14 cellular contexts compared by ENCODE assay signal in the genomic region with DNA sequence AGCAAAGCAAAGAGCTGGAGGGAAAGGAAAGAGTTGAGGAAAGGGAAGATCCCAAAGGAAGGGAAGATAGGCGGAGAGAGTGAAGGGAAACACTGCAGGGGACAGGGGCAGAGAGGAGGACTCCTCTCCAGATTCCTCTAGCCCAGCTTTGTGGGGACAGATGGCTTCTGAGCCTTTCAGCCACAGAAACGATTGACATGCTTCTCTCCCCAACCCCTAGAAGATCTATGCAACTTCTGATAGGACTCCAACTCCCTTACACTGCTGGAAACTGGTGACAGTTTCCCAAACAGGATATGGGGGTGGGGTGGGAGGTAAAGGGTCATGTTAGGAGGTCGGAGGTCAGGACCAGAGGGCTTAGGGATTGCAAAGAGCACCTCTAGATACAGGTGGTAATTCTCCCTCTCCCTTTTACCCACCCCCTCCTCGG. TPM values are rescaled to one million over a fixed set of nuclear protein-coding genes. Genes with fewer than 3 reads are reported as not detected.
DNase-seq lines count a peak whose midpoint lies in the region; ATAC-seq, FAIRE-seq and TF ChIP-seq lines count a peak whose summit lies in the region.
"Had no signal": no experiment of that assay in that cellular context is flagged by ENCODE, and none has a peak within 500 bp of the region (broad histone marks: within the 10 kb centered on the region; RNA-seq: fewer than 3 reads in every experiment).

No MANE protein-coding gene starts in this region.

- no peak overlapping the region for H4K8ac ChIP-seq in mesendoderm (ENCODE audit: low read depth, low read length)

- H3K79me2 ChIP-seq in K562 (ENCODE audit: control insufficient read depth, insufficient read depth, low read length) (peaks cover 6% of the 10 kb centered on the region; the same call in 1 of the 3 replicates), mesendoderm (ENCODE audit: control insufficient read depth, insufficient read depth, low read length) (peaks cover 54% of the 10 kb centered on the region)

- H3K9ac ChIP-seq in HUES64 (ENCODE audit: low read depth, low read length) (no peak overlapping the region), K562 (ENCODE audit: insufficient read depth in 1 of 2, low read depth in 2 of 2, low read length in 2 of 2) (peak overlapping the region in 1 of 2 experiments; percentile 1; a peak in 1 of 4 replicates), mesendoderm (ENCODE audit: low read length) (peak overlapping the region; percentile 27), stomach smooth muscle (ENCODE audit: low read length in 2 of 2) (peak overlapping the region in 1 of 2 donors; percentile 39)

- H3K27me3 ChIP-seq in HUES64 (ENCODE audit: insufficient read depth, low read length), result no peaks in the 10 kb centered on the region
- H3K27me3 ChIP-seq in K562 (ENCODE audit: control insufficient read depth in 2 of 2, insufficient read depth in 2 of 2, low read length in 2 of 2), result no peaks in the 10 kb centered on the region
- no peaks in the 10 kb centered on the region for H3K27me3 ChIP-seq in mesendoderm (ENCODE audit: insufficient read depth, low read length, poor library complexity)
- H3K27me3 ChIP-seq in stomach smooth muscle (ENCODE audit: control insufficient read depth in 1 of 2, insufficient read depth in 2 of 2, low read length in 2 of 2), result peaks cover 0 to 2% of the 10 kb centered on the region in 2 donors
- no peaks in the 10 kb centered on the region for H3K27me3 ChIP-seq in ascending aorta
- H3K27me3 ChIP-seq: right atrium auricular region had no signal

- CTCF ChIA-PET in K562 (lab: Yijun Ruan, JAX; ENCODE audit: low intra/inter-chr PET ratio), result no interaction called here

- TF ChIP-seq POLR2A in K562 (conservative IDR thresholded peaks at IDR 0.05), result no peak

- peak; percentile 74 for FAIRE-seq in K562 (lab: Jason Lieb, UNC)

- no peak overlapping the region for H2AK5ac ChIP-seq in mesendoderm (ENCODE audit: low read length)

- H3K4ac ChIP-seq in mesendoderm (ENCODE audit: low read depth, low read length), result no peak overlapping the region

- in situ Hi-C loops in K562 (cut with MboI), result no loop called here

- H4K5ac ChIP-seq in mesendoderm (ENCODE audit: low read length), result no peak overlapping the region

- H3K4me1 ChIP-seq in HUES64 (ENCODE audit: insufficient read depth, low read length) (peaks cover 74% of the 10 kb centered on the region), K562 (replicated peaks in 1 of 2; ENCODE audit: control insufficient read depth in 2 of 2, insufficient read depth in 2 of 2, low read length in 2 of 2) (peaks cover 11 to 19% of the 10 kb centered on the region in 2 experiments; a peak in 4 of 5 replicates), mesendoderm (ENCODE audit: control insufficient read depth, low read depth, low read length) (peaks cover 49% of the 10 kb centered on the region), stomach smooth muscle (ENCODE audit: control insufficient read depth, insufficient read depth, low read length) (peaks cover 16% of the 10 kb centered on the region), ascending aorta (no peaks in the 10 kb centered on the region)
- H3K4me1 ChIP-seq: Caco-2 had no signal

- no peak overlapping the region for H2BK15ac ChIP-seq in mesendoderm (replicated peaks; ENCODE audit: low read depth)

- H2BK5ac ChIP-seq in mesendoderm (ENCODE audit: low read length), result no peak overlapping the region

- TF ChIP-seq EP300 in K562 (IDR thresholded peaks at IDR 0.05; ENCODE audit: low read length), result peak; percentile 36; the same call in 1 of the 2 replicates

- no peak overlapping the region for H3K18ac ChIP-seq in mesendoderm (ENCODE audit: low read length)

- H3K36me3 ChIP-seq in HUES64 (ENCODE audit: insufficient read depth, low read length) (peaks cover 38% of the 10 kb centered on the region), K562 (ENCODE audit: control insufficient read depth, insufficient read depth, low read length) (peaks cover 25% of the 10 kb centered on the region; the same call in 1 of the 3 replicates), mesendoderm (ENCODE audit: control insufficient read depth, insufficient read depth, low read length) (peaks cover 5% of the 10 kb centered on the region), stomach smooth muscle (ENCODE audit: control insufficient read depth in 2 of 2, insufficient read depth in 2 of 2, low read length in 2 of 2) (no peaks in the 10 kb centered on the region), ascending aorta (no peaks in the 10 kb centered on the region)
- H3K36me3 ChIP-seq: left lung, right atrium auricular region, thoracic aorta had no signal

- H3K56ac ChIP-seq in mesendoderm (ENCODE audit: low read length), result peak overlapping the region; percentile 49

- DNase-seq in K562 (ENCODE audit: extremely low read depth in 1 of 4, low spot score in 3 of 4) (peak in 1 of 4 experiments; percentile 43), mesendoderm (no peak), NCI-H526 treated with DMSO at 0.1 percent for 48 hours (lab: John Stamatoyannopoulos, UW) (no peak), ascending aorta (ENCODE audit: low spot score in 2 of 2) (no peak)
- DNase-seq: Caco-2, left lung, NCI-H446, T1000 had no signal

- peaks cover 31% of the 10 kb centered on the region for H3K79me1 ChIP-seq in mesendoderm (ENCODE audit: low read length)

- no peak overlapping the region for H2BK120ac ChIP-seq in mesendoderm (ENCODE audit: low read depth, low read length)

- no peaks in the 10 kb centered on the region for H4K20me1 ChIP-seq in K562 (replicated peaks; ENCODE audit: control insufficient read depth, insufficient read depth, low read length)

- H3K9me1 ChIP-seq in K562 (ENCODE audit: control insufficient read depth, insufficient read depth, low read length), result peaks cover 2% of the 10 kb centered on the region

- H3K4me3 ChIP-seq in HUES64 (ENCODE audit: low read length) (no peak overlapping the region), K562 (no peak overlapping the region), mesendoderm (ENCODE audit: low read length) (no peak overlapping the region), stomach smooth muscle (ENCODE audit: low read length in 2 of 2) (peak overlapping the region; percentile 68 to 75), ascending aorta (peak overlapping the region in 1 of 2 donors; percentile 16)

- WGBS in HUES64, result 39% methylated on average over 3 of the region's 4 CpGs
- 0% methylated on average over 2 of the region's 4 CpGs for WGBS in K562 (ENCODE audit: insufficient coverage, low coverage, missing lambda C conversion rate)
- WGBS in mesendoderm (ENCODE audit: extremely low coverage, insufficient coverage, low lambda C conversion rate), result no CpG with 5 or more reads among the region's 4 CpGs

- intact Hi-C loops in K562 (cut with micrococcal nuclease) (no loop called here), ascending aorta (cut with DNase I) (no loop called here)

- H3K9me3 ChIP-seq in HUES64 (ENCODE audit: insufficient read depth, low read depth, low read length) (no peaks in the 10 kb centered on the region), K562 (replicated peaks; ENCODE audit: control insufficient read depth, insufficient read depth, low read depth, low read length) (no peaks in the 10 kb centered on the region), stomach smooth muscle (ENCODE audit: control insufficient read depth in 2 of 2, low read length in 2 of 2) (no peaks in the 10 kb centered on the region), ascending aorta (no peaks in the 10 kb centered on the region)
- H3K9me3 ChIP-seq: Caco-2, left lung, right atrium auricular region, thoracic aorta had no signal

- H3K27ac ChIP-seq in HUES64 (ENCODE audit: low read depth, low read length) (peak overlapping the region; percentile 21; the same call in 1 of the 2 replicates), K562 (ENCODE audit: extremely low read depth, low read depth, low read length) (peak overlapping the region; percentile 53; the same call in 2 of the 3 replicates), mesendoderm (ENCODE audit: low read depth, low read length) (no peak overlapping the region), stomach smooth muscle (ENCODE audit: low read length) (no peak overlapping the region), ascending aorta (no peak overlapping the region)
- H3K27ac ChIP-seq: right atrium auricular region, thoracic aorta had no signal

- TF ChIP-seq CTCF in K562 (IDR thresholded peaks at IDR 0.05 in 2 of 3, conservative IDR thresholded peaks at IDR 0.05 in 1 of 3; ENCODE audit: insufficient read depth in 2 of 3, low read depth in 1 of 3, low read length in 3 of 3) (no peak), ascending aorta (IDR thresholded peaks at IDR 0.05) (no peak)

- POLR2A ChIA-PET in K562 (lab: Yijun Ruan, JAX), result interaction anchor here (0.7 to 1.3 kb wide), 2 partner anchors 10 to 39 kb away, joined by 3 to 9 read pairs; partner anchors contain the start of gene LMNA

- H3K4me2 ChIP-seq in K562 (ENCODE audit: insufficient read depth, low read length) (no peak overlapping the region), mesendoderm (ENCODE audit: low read length) (no peak overlapping the region)

- BruUV-seq in K562 (replicated peaks; lab: Mats Ljungman, UMichigan), result no TSS peak

- H3K23ac ChIP-seq in mesendoderm (ENCODE audit: low read length), result no peak overlapping the region

- no peak for TF ChIP-seq RAD21 in K562 (CRISPR knock-in tag; conservative IDR thresholded peaks at IDR 0.05 in 1 of 2, IDR thresholded peaks at IDR 0.05 in 1 of 2)

- no peak overlapping the region for H2AFZ ChIP-seq in K562 (ENCODE audit: low read depth, low read length)

- ATAC-seq in K562 (peak; percentile 22), GM18520 (IDR thresholded peaks at IDR 0.05; ENCODE audit: unreplicated experiment) (no peak)
- ATAC-seq: Panc1 had no signal

RNA-seq across cellular contexts. Expression of gene MEX3A, which starts 6.5 kb away (rescaled TPM):
- 41.6 TPM for polyA plus RNA-seq in HUES64 (2013, experiment 1 of 2)
- 47.7 TPM for polyA plus RNA-seq in HUES64 (2013, experiment 2 of 2)
- total RNA-seq in K562 (2011; cell fraction: chromatin; rRNA removed; ENCODE audit: low replicate concordance), result 4.5 and 10.4 TPM in 2 replicates
- total RNA-seq in K562 (2011; cell fraction: nucleolus; rRNA removed), result 5.4 and 5.8 TPM in 2 replicates
- 5.7 and 7.9 TPM in 2 replicates for total RNA-seq in K562 (2011; cell fraction: nucleoplasm; rRNA removed)
- total RNA-seq in K562 (2014; rRNA removed), result 7.3 and 8.0 TPM in 2 replicates
- 4.2 and 4.4 TPM in 2 replicates for total RNA-seq in K562 (2014; rRNA removed; fragmentation: Illumina TruSeq; extraction: Trizol)
- 4.7 and 5.1 TPM in 2 replicates for total RNA-seq in K562 (2015; rRNA removed; fragmentation: Illumina TruSeq; extraction: Trizol)
- total RNA-seq in K562 (2021), result 13.7 and 14.5 TPM in 2 replicates
- 5.2 and 9.0 TPM in 2 replicates for polyA plus RNA-seq in K562 (2011; rRNA removed)
- polyA plus RNA-seq in K562 (2011; cell fraction: cytosol; rRNA removed), result 11.1 and 12.3 TPM in 2 replicates
- polyA plus RNA-seq in K562 (2011; cell fraction: nucleus; rRNA removed), result 14.4 and 17.6 TPM in 2 replicates
- polyA plus RNA-seq in K562 (2012), result 3.8 and 8.5 TPM in 2 replicates
- polyA plus RNA-seq in K562 (2014; fragmentation: Illumina TruSeq; extraction: Trizol), result 9.2 and 10.1 TPM in 2 replicates
- polyA plus RNA-seq in K562 (2014; fragmentation: Nextera tagmentation; extraction: Ambion mirVana), result under 1 TPM; 0.36 to 0.37 TPM
- polyA plus RNA-seq in K562 (2014; rRNA removed), result 8.7 and 11.0 TPM in 2 replicates
- polyA minus RNA-seq in K562 (2011; rRNA and poly(A)+ RNA removed), result 5.8 and 6.9 TPM in 2 replicates
- polyA minus RNA-seq in K562 (2011; cell fraction: cytosol; rRNA and poly(A)+ RNA removed), result 10.8 and 15.0 TPM in 2 replicates
- polyA minus RNA-seq in K562 (2011; cell fraction: nucleus; rRNA and poly(A)+ RNA removed), result 2.6 and 5.0 TPM in 2 replicates
- 44.2 TPM for polyA plus RNA-seq in mesendoderm (2013, experiment 1 of 2)
- 43.0 TPM for polyA plus RNA-seq in mesendoderm (2013, experiment 2 of 2)
- 1.3 TPM for total RNA-seq in ascending aorta

RNA-seq across cellular contexts. Expression of gene RAB25, which starts 14.8 kb away (rescaled TPM):
- 17.1 TPM for polyA plus RNA-seq in HUES64 (2013, experiment 1 of 2)
- polyA plus RNA-seq in HUES64 (2013, experiment 2 of 2), result 21.3 TPM
- not detected in 2 replicates for total RNA-seq in K562 (2011; cell fraction: chromatin; rRNA removed; ENCODE audit: low replicate concordance)
- total RNA-seq in K562 (2011; cell fraction: nucleolus; rRNA removed), result not detected in 2 replicates
- total RNA-seq in K562 (2011; cell fraction: nucleoplasm; rRNA removed), result not detected in 2 replicates
- total RNA-seq in K562 (2014; rRNA removed), result not detected in 2 replicates
- total RNA-seq in K562 (2014; rRNA removed; fragmentation: Illumina TruSeq; extraction: Trizol), result not detected in 2 replicates
- not detected in 2 replicates for total RNA-seq in K562 (2015; rRNA removed; fragmentation: Illumina TruSeq; extraction: Trizol)
- 0.27 and 0.49 TPM in 2 replicates for total RNA-seq in K562 (2021)
- polyA plus RNA-seq in K562 (2011; rRNA removed), result 0.10 and 0.68 TPM in 2 replicates
- polyA plus RNA-seq in K562 (2011; cell fraction: cytosol; rRNA removed), result 0.30 and 0.37 TPM in 2 replicates
- 0.24 TPM in 1 of 2 replicates, not detected in the other for polyA plus RNA-seq in K562 (2011; cell fraction: nucleus; rRNA removed)
- 0.18 and 0.36 TPM in 2 replicates for polyA plus RNA-seq in K562 (2012)
- not detected in 2 replicates for polyA plus RNA-seq in K562 (2014; fragmentation: Illumina TruSeq; extraction: Trizol)
- polyA plus RNA-seq in K562 (2014; fragmentation: Nextera tagmentation; extraction: Ambion mirVana), result under 1 TPM in 1 of 2 experiments, not detected in 1; 0.13 TPM
- polyA plus RNA-seq in K562 (2014; rRNA removed), result 0.45 TPM in 1 of 2 replicates, not detected in the other
- 0.75 TPM in 1 of 2 replicates, not detected in the other for polyA minus RNA-seq in K562 (2011; rRNA and poly(A)+ RNA removed)
- polyA minus RNA-seq in K562 (2011; cell fraction: cytosol; rRNA and poly(A)+ RNA removed), result not detected in 2 replicates
- polyA minus RNA-seq in K562 (2011; cell fraction: nucleus; rRNA and poly(A)+ RNA removed), result not detected in 2 replicates
- 49.9 TPM for polyA plus RNA-seq in mesendoderm (2013, experiment 1 of 2)
- 48.3 TPM for polyA plus RNA-seq in mesendoderm (2013, experiment 2 of 2)
- not detected for total RNA-seq in ascending aorta
- total RNA-seq: thoracic aorta had no signal

RNA-seq across cellular contexts. Expression of gene LAMTOR2, which starts 21.2 kb away (rescaled TPM):
- polyA plus RNA-seq in HUES64 (2013, experiment 1 of 2), result 66.4 TPM
- 72.2 TPM for polyA plus RNA-seq in HUES64 (2013, experiment 2 of 2)
- total RNA-seq in K562 (2011; cell fraction: chromatin; rRNA removed; ENCODE audit: low replicate concordance), result 9.0 and 18.3 TPM in 2 replicates
- total RNA-seq in K562 (2011; cell fraction: nucleolus; rRNA removed), result 19.3 and 22.5 TPM in 2 replicates
- 16.0 and 16.2 TPM in 2 replicates for total RNA-seq in K562 (2011; cell fraction: nucleoplasm; rRNA removed)
- 92.7 and 98.7 TPM in 2 replicates for total RNA-seq in K562 (2014; rRNA removed)
- 28.6 and 43.2 TPM in 2 replicates for total RNA-seq in K562 (2014; rRNA removed; fragmentation: Illumina TruSeq; extraction: Trizol)
- 69.3 and 74.6 TPM in 2 replicates for total RNA-seq in K562 (2015; rRNA removed; fragmentation: Illumina TruSeq; extraction: Trizol)
- 59.2 and 66.6 TPM in 2 replicates for total RNA-seq in K562 (2021)
- polyA plus RNA-seq in K562 (2011; rRNA removed), result 39.0 and 62.8 TPM in 2 replicates
- polyA plus RNA-seq in K562 (2011; cell fraction: cytosol; rRNA removed), result 100 and 125 TPM in 2 replicates
- polyA plus RNA-seq in K562 (2011; cell fraction: nucleus; rRNA removed), result 37.5 and 38.3 TPM in 2 replicates
- polyA plus RNA-seq in K562 (2012), result 84.9 and 94.8 TPM in 2 replicates
- polyA plus RNA-seq in K562 (2014; fragmentation: Illumina TruSeq; extraction: Trizol), result 64.0 and 81.6 TPM in 2 replicates
- polyA plus RNA-seq in K562 (2014; fragmentation: Nextera tagmentation; extraction: Ambion mirVana), result 100 to 1,000 TPM; 157 to 161 TPM
- 88.8 and 91.0 TPM in 2 replicates for polyA plus RNA-seq in K562 (2014; rRNA removed)
- 19.4 and 21.7 TPM in 2 replicates for polyA minus RNA-seq in K562 (2011; rRNA and poly(A)+ RNA removed)
- 15.4 and 23.8 TPM in 2 replicates for polyA minus RNA-seq in K562 (2011; cell fraction: cytosol; rRNA and poly(A)+ RNA removed)
- polyA minus RNA-seq in K562 (2011; cell fraction: nucleus; rRNA and poly(A)+ RNA removed), result 9.3 and 18.7 TPM in 2 replicates
- polyA plus RNA-seq in mesendoderm (2013, experiment 1 of 2), result 58.6 TPM
- 51.9 TPM for polyA plus RNA-seq in mesendoderm (2013, experiment 2 of 2)
- 43.9 TPM for total RNA-seq in ascending aorta

RNA-seq across cellular contexts. Expression of gene UBQLN4, which starts 22.2 kb away (rescaled TPM):
- polyA plus RNA-seq in HUES64 (2013, experiment 1 of 2), result 41.6 TPM
- polyA plus RNA-seq in HUES64 (2013, experiment 2 of 2), result 41.3 TPM
- total RNA-seq in K562 (2011; cell fraction: chromatin; rRNA removed; ENCODE audit: low replicate concordance), result 61.1 and 123 TPM in 2 replicates
- total RNA-seq in K562 (2011; cell fraction: nucleolus; rRNA removed), result 50.0 and 64.5 TPM in 2 replicates
- total RNA-seq in K562 (2011; cell fraction: nucleoplasm; rRNA removed), result 60.2 and 75.3 TPM in 2 replicates
- total RNA-seq in K562 (2014; rRNA removed) (35.1 and 38.1 TPM in 2 replicates), K562 (2014; rRNA removed; fragmentation: Illumina TruSeq; extraction: Trizol) (28.9 TPM in 2 replicates), K562 (2015; rRNA removed; fragmentation: Illumina TruSeq; extraction: Trizol) (35.8 and 37.0 TPM in 2 replicates), K562 (2021) (59.0 and 61.3 TPM in 2 replicates), ascending aorta (28.7 TPM)
- polyA plus RNA-seq in K562 (2011; rRNA removed) (65.5 and 66.5 TPM in 2 replicates), K562 (2014; fragmentation: Illumina TruSeq; extraction: Trizol) (60.1 and 60.6 TPM in 2 replicates), K562 (2014; fragmentation: Nextera tagmentation; extraction: Ambion mirVana) (10 to 100 TPM; 13.5 to 31.2 TPM), K562 (2014; rRNA removed) (55.2 and 57.7 TPM in 2 replicates)
- polyA plus RNA-seq in K562 (2011; cell fraction: cytosol; rRNA removed), result 70.3 and 86.6 TPM in 2 replicates
- polyA plus RNA-seq in K562 (2011; cell fraction: nucleus; rRNA removed), result 113 and 152 TPM in 2 replicates
- 42.0 and 54.4 TPM in 2 replicates for polyA plus RNA-seq in K562 (2012)
- polyA minus RNA-seq in K562 (2011; rRNA and poly(A)+ RNA removed), result 46.3 and 64.9 TPM in 2 replicates
- 42.7 and 42.8 TPM in 2 replicates for polyA minus RNA-seq in K562 (2011; cell fraction: cytosol; rRNA and poly(A)+ RNA removed)
- 24.6 and 31.0 TPM in 2 replicates for polyA minus RNA-seq in K562 (2011; cell fraction: nucleus; rRNA and poly(A)+ RNA removed)
- 31.9 TPM for polyA plus RNA-seq in mesendoderm (2013, experiment 1 of 2)
- 31.5 TPM for polyA plus RNA-seq in mesendoderm (2013, experiment 2 of 2)

RNA-seq across cellular contexts. Expression of gene LMNA, which starts 38.7 kb away (rescaled TPM):
- 30.5 TPM for polyA plus RNA-seq in HUES64 (2013, experiment 1 of 2)
- polyA plus RNA-seq in HUES64 (2013, experiment 2 of 2), result 31.3 TPM
- total RNA-seq in K562 (2011; cell fraction: chromatin; rRNA removed; ENCODE audit: low replicate concordance), result 84.8 and 209 TPM in 2 replicates
- 154 and 172 TPM in 2 replicates for total RNA-seq in K562 (2011; cell fraction: nucleolus; rRNA removed)
- total RNA-seq in K562 (2011; cell fraction: nucleoplasm; rRNA removed), result 95.4 and 117 TPM in 2 replicates
- total RNA-seq in K562 (2014; rRNA removed) (250 and 267 TPM in 2 replicates), K562 (2014; rRNA removed; fragmentation: Illumina TruSeq; extraction: Trizol) (41.3 and 44.0 TPM in 2 replicates), K562 (2015; rRNA removed; fragmentation: Illumina TruSeq; extraction: Trizol) (89.1 and 97.7 TPM in 2 replicates), K562 (2021) (347 and 354 TPM in 2 replicates), ascending aorta (783 TPM)
- polyA plus RNA-seq in K562 (2011; rRNA removed) (88.2 and 129 TPM in 2 replicates), K562 (2014; fragmentation: Illumina TruSeq; extraction: Trizol) (77.1 and 104 TPM in 2 replicates), K562 (2014; fragmentation: Nextera tagmentation; extraction: Ambion mirVana) (1 to 10 TPM in 1 of 2 experiments, under 1 TPM in 1; 1.00 to 4.5 TPM), K562 (2014; rRNA removed) (123 and 166 TPM in 2 replicates)
- polyA plus RNA-seq in K562 (2011; cell fraction: cytosol; rRNA removed), result 116 and 274 TPM in 2 replicates
- 154 and 164 TPM in 2 replicates for polyA plus RNA-seq in K562 (2011; cell fraction: nucleus; rRNA removed)
- 193 TPM in 2 replicates for polyA plus RNA-seq in K562 (2012)
- polyA minus RNA-seq in K562 (2011; rRNA and poly(A)+ RNA removed), result 104 and 109 TPM in 2 replicates
- 151 and 176 TPM in 2 replicates for polyA minus RNA-seq in K562 (2011; cell fraction: cytosol; rRNA and poly(A)+ RNA removed)
- polyA minus RNA-seq in K562 (2011; cell fraction: nucleus; rRNA and poly(A)+ RNA removed), result 47.4 and 69.6 TPM in 2 replicates
- polyA plus RNA-seq in mesendoderm (2013, experiment 1 of 2), result 59.4 TPM
- 59.0 TPM for polyA plus RNA-seq in mesendoderm (2013, experiment 2 of 2)

Comparison
In these comparisons a context has a peak if more than half of its experiments do, and no peak if none do; other contexts are left out.
1. H3K27ac ChIP-seq: peak in HUES64 (single experiment) and K562 (single experiment); none in mesendoderm (single experiment), stomach smooth muscle (single experiment) and ascending aorta (0 of 2).
2. H3K4me3 ChIP-seq: peak in stomach smooth muscle (2 of 2); none in HUES64 (single experiment), K562 (single experiment) and mesendoderm (single experiment).